10 cellular contexts compared by ENCODE assay signal in genomic region chr1:206797534-206798383, GRCh38. TPM values are rescaled to one million over a fixed set of nuclear protein-coding genes. Genes with fewer than 3 reads are reported as not detected.
DNase-seq lines count a peak whose midpoint lies in the region; ATAC-seq and TF ChIP-seq lines count a peak whose summit lies in the region.
"Had no signal": no experiment of that assay in that cellular context is flagged by ENCODE, and none has a peak within 500 bp of the region (broad histone marks: within the 10 kb centered on the region; RNA-seq: fewer than 3 reads in every experiment).

No MANE protein-coding gene starts in this region.

- H3K9me3 ChIP-seq in esophagus squamous epithelium (no peaks in the 10 kb centered on the region), tibial artery (no peaks in the 10 kb centered on the region)

- TF ChIP-seq CTCF in esophagus squamous epithelium (IDR thresholded peaks at IDR 0.05) (peak in 4 of 6 experiments; percentile 13 to 50 (median 20)), tibial artery (IDR thresholded peaks at IDR 0.05) (no peak)

- peaks cover 6% of the 10 kb centered on the region for H3K9me3 Mint-ChIP-seq in activated naive CD4-positive, alpha-beta T cell treated with anti-CD3 and anti-CD28 coated beads, Interleukin-2, amount 50 U/mL, for 24 hours
- no peaks in the 10 kb centered on the region for H3K9me3 Mint-ChIP-seq in activated naive CD4-positive, alpha-beta T cell treated with anti-CD3 and anti-CD28 coated beads for 36 hours
- H3K9me3 Mint-ChIP-seq: T-cell had no signal

- H3K27me3 Mint-ChIP-seq in activated naive CD4-positive, alpha-beta T cell treated with anti-CD3 and anti-CD28 coated beads, Interleukin-2, amount 50 U/mL, for 24 hours = no peaks in the 10 kb centered on the region
- peaks cover 7% of the 10 kb centered on the region for H3K27me3 Mint-ChIP-seq in activated naive CD4-positive, alpha-beta T cell treated with anti-CD3 and anti-CD28 coated beads for 36 hours (ENCODE audit: low read depth)
- H3K27me3 Mint-ChIP-seq: T-cell had no signal

- intact Hi-C loops in activated naive CD4-positive, alpha-beta T cell treated with anti-CD3 and anti-CD28 coated beads for 36 hours (cut with micrococcal nuclease) = no loop called here
- intact Hi-C loops in esophagus squamous epithelium (cut with DNase I) = no loop called here
- intact Hi-C loops in tibial artery (cut with DNase I; ENCODE audit: low total_unique reads) = no loop called here

- peak overlapping the region; percentile 14 for H3K27ac Mint-ChIP-seq in activated naive CD4-positive, alpha-beta T cell treated with anti-CD3 and anti-CD28 coated beads, Interleukin-2, amount 50 U/mL, for 24 hours
- no peak overlapping the region for H3K27ac Mint-ChIP-seq in activated naive CD4-positive, alpha-beta T cell treated with anti-CD3 and anti-CD28 coated beads for 36 hours

- peaks cover 60% of the 10 kb centered on the region for H3K4me1 Mint-ChIP-seq in activated naive CD4-positive, alpha-beta T cell treated with anti-CD3 and anti-CD28 coated beads, Interleukin-2, amount 50 U/mL, for 24 hours
- H3K4me1 Mint-ChIP-seq in activated naive CD4-positive, alpha-beta T cell treated with anti-CD3 and anti-CD28 coated beads for 36 hours (ENCODE audit: low read depth) = peaks cover 40% of the 10 kb centered on the region

- H3K36me3 ChIP-seq in esophagus squamous epithelium (no peaks in the 10 kb centered on the region), tibial artery (no peaks in the 10 kb centered on the region)

- H3K27ac ChIP-seq in esophagus squamous epithelium (no peak overlapping the region), tibial artery (no peak overlapping the region)

- no peak for DNase-seq in activated naive CD4-positive, alpha-beta T cell treated with anti-CD3 and anti-CD28 coated beads for 36 hours
- DNase-seq in NCI-H82 (lab: John Stamatoyannopoulos, UW) (peak; percentile 42), esophagus squamous epithelium (lab: John Stamatoyannopoulos, UW) (no peak), tibial artery (no peak)
- peak; percentile 58 for DNase-seq in stimulated activated CD8-positive, alpha-beta memory T cell treated with anti-CD3 and anti-CD28 coated beads, Interleukin-4, amount 100 ng/mL, for 48 hours

- 52 to 66% methylated on average over 4 to 8 of the region's 8 CpGs for whole genome bisulfite sequencing in esophagus squamous epithelium, 2 donors

- TF ChIP-seq POLR2A in esophagus squamous epithelium (IDR thresholded peaks at IDR 0.05) = no peak

- CTCF ChIA-PET in activated naive CD4-positive, alpha-beta T cell treated with anti-CD3 and anti-CD28 coated beads for 36 hours (lab: Charles Lee) = interaction anchor here (0.6 to 3.6 kb wide), 10 partner anchors 8 to 115 kb away, joined by 3 to 24 read pairs (median 4); no protein-coding TSS in a partner anchor

- no peak for ATAC-seq in GM21786 (IDR thresholded peaks at IDR 0.05; ENCODE audit: unreplicated experiment)
- no peak for ATAC-seq in HG03460 (IDR thresholded peaks at IDR 0.05; ENCODE audit: unreplicated experiment)
- ATAC-seq: T-cell had no signal

- peaks cover 0 to 5% (median 0%) of the 10 kb centered on the region in 3 donors for H3K4me1 ChIP-seq in esophagus squamous epithelium
- no peaks in the 10 kb centered on the region for H3K4me1 ChIP-seq in tibial artery

- H3K4me3 Mint-ChIP-seq in activated naive CD4-positive, alpha-beta T cell treated with anti-CD3 and anti-CD28 coated beads, Interleukin-2, amount 50 U/mL, for 24 hours = no peak overlapping the region
- no peak overlapping the region for H3K4me3 Mint-ChIP-seq in activated naive CD4-positive, alpha-beta T cell treated with anti-CD3 and anti-CD28 coated beads for 36 hours
- H3K4me3 Mint-ChIP-seq: T-cell had no signal

- H3K27me3 ChIP-seq in esophagus squamous epithelium (peaks cover 0 to 16% (median 0%) of the 10 kb centered on the region in 4 donors), tibial artery (peaks cover 0 to 7% of the 10 kb centered on the region in 2 donors)

- no peak overlapping the region for H3K4me3 ChIP-seq in esophagus squamous epithelium
- no peak overlapping the region for H3K4me3 ChIP-seq in tibial artery

- peaks cover 2% of the 10 kb centered on the region for H3K36me3 Mint-ChIP-seq in activated naive CD4-positive, alpha-beta T cell treated with anti-CD3 and anti-CD28 coated beads, Interleukin-2, amount 50 U/mL, for 24 hours
- no peaks in the 10 kb centered on the region for H3K36me3 Mint-ChIP-seq in activated naive CD4-positive, alpha-beta T cell treated with anti-CD3 and anti-CD28 coated beads for 36 hours (ENCODE audit: low read depth)
- H3K36me3 Mint-ChIP-seq: T-cell had no signal

RNA-seq across cellular contexts. Expression of gene IL10, which starts 25.5 kb away (rescaled TPM):
- not detected for total RNA-seq in activated naive CD4-positive, alpha-beta T cell treated with anti-CD3 and anti-CD28 coated beads for 36 hours
- total RNA-seq in esophagus squamous epithelium = 1 to 10 TPM in 2 of 4 donors, under 1 TPM in 1, not detected in 1; 0.70 to 2.5 (median 1.5) TPM
- total RNA-seq: glomerular endothelial cell had no signal

RNA-seq across cellular contexts. Expression of gene IL19, which starts 27.2 kb away (rescaled TPM):
- not detected for total RNA-seq in activated naive CD4-positive, alpha-beta T cell treated with anti-CD3 and anti-CD28 coated beads for 36 hours
- total RNA-seq in esophagus squamous epithelium = 10 to 100 TPM in 2 of 4 donors, under 1 TPM in 1, not detected in 1; 0.23 to 16.8 (median 16.3) TPM
- total RNA-seq: glomerular endothelial cell, T-cell had no signal

Comparison
In these comparisons a context has a peak if more than half of its experiments do, and no peak if none do; other contexts are left out.
1. DNase-seq: peak in NCI-H82 (single experiment) and stimulated activated CD8-positive, alpha-beta memory T cell treated with anti-CD3 and anti-CD28 coated beads, Interleukin-4, amount 100 ng/mL, for 48 hours (single experiment); none in activated naive CD4-positive, alpha-beta T cell treated with anti-CD3 and anti-CD28 coated beads for 36 hours (single experiment), esophagus squamous epithelium (single experiment) and tibial artery (0 of 2).
2. CTCF ChIP-seq: peak in esophagus squamous epithelium (4 of 6); none in tibial artery (0 of 2).